9 cellular contexts compared by ENCODE assay signal in genomic region chr14:90406384-90406798, GRCh38. TPM values are rescaled to one million over a fixed set of nuclear protein-coding genes. Genes with fewer than 3 reads are reported as not detected.
DNase-seq lines count a peak whose midpoint lies in the region; ATAC-seq and TF ChIP-seq lines count a peak whose summit lies in the region.
"Had no signal": no experiment of that assay in that cellular context is flagged by ENCODE, and none has a peak within 500 bp of the region (broad histone marks: within the 10 kb centered on the region; RNA-seq: fewer than 3 reads in every experiment).

No MANE protein-coding gene starts in this region.

- DNase-seq in NCI-H2227 (lab: John Stamatoyannopoulos, UW; ENCODE audit: unreplicated experiment) (peak; percentile 45), NCI-H2227 treated with DMSO at 0.1 percent for 48 hours (lab: John Stamatoyannopoulos, UW) (no peak), NCI-H446 (lab: John Stamatoyannopoulos, UW) (peak; percentile 85), endodermal cell (no peak), psoas muscle (no peak), omental fat pad (ENCODE audit: low spot score) (no peak)

- H3K4me3 Mint-ChIP-seq in endodermal cell: no peak overlapping the region
- H3K4me3 Mint-ChIP-seq: neural progenitor cell had no signal

- H3K4me3 ChIP-seq in endodermal cell (ENCODE audit: low read length): no peak overlapping the region
- H3K4me3 ChIP-seq in psoas muscle: no peak overlapping the region
- H3K4me3 ChIP-seq: neural progenitor cell had no signal

- no peak overlapping the region for H3K9ac ChIP-seq in endodermal cell (ENCODE audit: extremely low read depth, low read length, poor library complexity, severe bottlenecking)
- H3K9ac ChIP-seq: neural progenitor cell had no signal

- no peaks in the 10 kb centered on the region for H3K4me1 ChIP-seq in endodermal cell (ENCODE audit: control insufficient read depth, insufficient read depth, low read length)
- peaks cover 59% of the 10 kb centered on the region for H3K4me1 ChIP-seq in psoas muscle
- H3K4me1 ChIP-seq: neural progenitor cell had no signal

- H3K4me1 Mint-ChIP-seq in endodermal cell: peaks cover 5% of the 10 kb centered on the region

- H3K27ac ChIP-seq in endodermal cell (ENCODE audit: low read depth, low read length) (no peak overlapping the region), psoas muscle (peak overlapping the region; percentile 92)
- H3K27ac ChIP-seq: neural progenitor cell had no signal

- TF ChIP-seq CTCF in endodermal cell (conservative IDR thresholded peaks at IDR 0.05) (no peak), psoas muscle (IDR thresholded peaks at IDR 0.05) (no peak), omental fat pad (IDR thresholded peaks at IDR 0.05) (no peak)

- H3K27me3 Mint-ChIP-seq in endodermal cell (ENCODE audit: insufficient read depth): no peaks in the 10 kb centered on the region

- 96 to 100% methylated on average over 1 to 3 of the region's 3 CpGs for WGBS in endodermal cell (ENCODE audit: insufficient coverage in 1 of 2, insufficient read length in 1 of 2), 2 experiments
- WGBS in psoas muscle, 3 donors: 54 to 73% (median 63%) methylated on average over 3 of the region's 3 CpGs

- H3K36me3 Mint-ChIP-seq in endodermal cell (ENCODE audit: low read depth): peaks cover 44% of the 10 kb centered on the region

- intact Hi-C loops in psoas muscle (cut with DNase I): loop anchor here in 1 of 2 donors (5.0 kb wide), 1 partner anchor 166 kb away; no protein-coding TSS in a partner anchor

- H3K9me3 ChIP-seq in endodermal cell (ENCODE audit: control insufficient read depth, low read length): no peaks in the 10 kb centered on the region
- no peaks in the 10 kb centered on the region for H3K9me3 ChIP-seq in psoas muscle

- peak in 1 of 4 donors; percentile 1 for ATAC-seq in psoas muscle
- no peak for ATAC-seq in omental fat pad (ENCODE audit: low FRiP score)
- no peak for ATAC-seq in HG03159 (IDR thresholded peaks at IDR 0.05; ENCODE audit: unreplicated experiment)
- ATAC-seq in HG02678 (IDR thresholded peaks at IDR 0.05; ENCODE audit: unreplicated experiment): no peak

- H3K36me3 ChIP-seq in endodermal cell (ENCODE audit: control insufficient read depth, insufficient read depth, low read length) (peaks cover 50% of the 10 kb centered on the region), psoas muscle (ENCODE audit: insufficient read depth in 1 of 2, low read depth in 1 of 2) (peaks cover 13 to 50% of the 10 kb centered on the region in 2 donors)

- no peaks in the 10 kb centered on the region for H3K9me3 Mint-ChIP-seq in endodermal cell
- H3K9me3 Mint-ChIP-seq: neural progenitor cell had no signal

- H3K27ac Mint-ChIP-seq in endodermal cell: peak overlapping the region; percentile 27
- H3K27ac Mint-ChIP-seq: neural progenitor cell had no signal

- no peaks in the 10 kb centered on the region for H3K27me3 ChIP-seq in endodermal cell (ENCODE audit: control insufficient read depth, insufficient read depth, low read length, poor library complexity, severe bottlenecking)
- no peaks in the 10 kb centered on the region for H3K27me3 ChIP-seq in psoas muscle (ENCODE audit: insufficient read depth in 3 of 3, low read length in 2 of 3)
- H3K27me3 ChIP-seq: neural progenitor cell had no signal

RNA-seq across cellular contexts. Expression of gene CALM1, which starts 9.6 kb away (rescaled TPM):
- total RNA-seq in endodermal cell (100 to 1,000 TPM; 423 to 503 TPM), psoas muscle (1,000 to 10,000 TPM in 1 of 4 donors, 100 to 1,000 TPM in 3; 460 to 1,593 (median 666) TPM), omental fat pad (100 to 1,000 TPM; 286 to 443 (median 356) TPM)
- 367 TPM for polyA plus RNA-seq in endodermal cell (2013, experiment 1 of 2)
- polyA plus RNA-seq in endodermal cell (2013, experiment 2 of 2): 378 TPM
- 1,000 to 10,000 TPM in 1 of 3 donors, 100 to 1,000 TPM in 2; 559 to 1,064 (median 580) TPM for polyA plus RNA-seq in psoas muscle

Comparison
In these comparisons a context has a peak if more than half of its experiments do, and no peak if none do; other contexts are left out.
1. DNase-seq: peak in NCI-H2227 (single experiment) and NCI-H446 (2 of 2); none in NCI-H2227 treated with DMSO at 0.1 percent for 48 hours (single experiment), endodermal cell (single experiment), psoas muscle (0 of 2) and omental fat pad (single experiment).